ENCODE assay signal across 32 cellular contexts in the genomic region with DNA sequence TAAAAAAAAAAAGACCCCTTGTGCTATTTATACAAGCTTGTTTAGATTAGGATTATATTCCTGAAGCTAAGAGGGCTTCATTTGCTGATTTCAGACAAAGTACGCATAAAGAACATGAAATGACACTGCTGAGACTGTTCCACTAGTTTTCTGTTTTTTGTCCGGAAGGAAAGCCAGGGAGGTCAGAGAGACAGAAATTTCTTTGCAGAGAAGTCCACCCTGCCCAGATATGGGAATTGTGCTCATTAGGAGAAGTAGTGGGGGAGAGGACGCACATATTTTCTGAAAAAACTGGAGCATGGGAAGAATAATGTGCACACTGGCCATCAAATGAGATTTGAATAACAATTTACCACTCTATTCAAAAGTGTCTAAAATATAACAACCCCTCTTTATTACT.
"Had no signal": no experiment of that assay in that cellular context is flagged by ENCODE, and none has a peak within 500 bp of the region (broad histone marks: within the 10 kb centered on the region; RNA-seq: fewer than 3 reads in every experiment).

No MANE protein-coding gene starts in this region.

- DNase-seq: activated CD4-positive, alpha-beta memory T cell treated with anti-CD3 and anti-CD28 coated beads, Interleukin-2, amount 10 ng/mL, durations not matched to agents 7 days and 5 days; activated CD8-positive, alpha-beta memory T cell treated with anti-CD3 and anti-CD28 coated beads for 24 hours; activated CD8-positive, alpha-beta memory T cell treated with anti-CD3 and anti-CD28 coated beads, Interleukin-2, amount 10 ng/mL, durations not matched to agents 7 days and 5 days; activated CD8-positive, alpha-beta memory T cell treated with anti-CD3 and anti-CD28 coated beads, Interleukin-2, amount 50 U/mL, for 48 hours; activated effector memory CD4-positive, alpha-beta T cell treated with anti-CD3 and anti-CD28 coated beads, Interleukin-2, amount 50 U/mL, for 16 hours; activated naive CD4-positive, alpha-beta T cell; activated naive CD4-positive, alpha-beta T cell treated with anti-CD3 and anti-CD28 coated beads, Interleukin-2, amount 50 U/mL, for 16 hours; activated T-cell treated with anti-CD3 and anti-CD28 coated beads, Interleukin-2, amount 50 U/mL, for 48 hours; adrenal gland; body of pancreas; NCI-H1092 treated with DMSO at 0.1 percent for 48 hours; NCI-H1417; NCI-H146; NCI-H187; NCI-H2029 treated with DMSO at 0.1 percent for 48 hours; NCI-H2107; NCI-H2171; NCI-H510A; NCI-H526; NCI-H748 treated with DMSO at 0.1 percent for 48 hours; NK-92 treated with Interleukin-12 subunit alpha and Interleukin-12 subunit beta, amount 100 ng/mL, for 24 hours; PC-9; SIG-M5; T-helper 1 cell; T1000 had no signal

- H3K27me3 ChIP-seq: adrenal gland, body of pancreas, breast epithelium had no signal

- H2AFZ ChIP-seq: PC-9 had no signal

- H3K4me2 ChIP-seq: PC-9 had no signal

- ATAC-seq: activated CD8-positive, alpha-beta memory T cell treated with anti-CD3 and anti-CD28 coated beads, Interleukin-2, amount 10 ng/mL, durations not matched to agents 7 days and 5 days; body of pancreas; K562; Right ventricle myocardium inferior; SK-N-SH treated with all-trans-retinoic acid at 6 μM for 48 hours had no signal

- FAIRE-seq: astrocyte, K562, RCC 7860 had no signal

- H3K4me3 ChIP-seq: adrenal gland, body of pancreas, breast epithelium, K562, PC-9 had no signal

- H3K36me3 ChIP-seq: adrenal gland, breast epithelium had no signal

- H3K27ac ChIP-seq: body of pancreas, breast epithelium, PC-9, RWPE1 had no signal

- H3K4me3 Mint-ChIP-seq: activated CD4-positive, alpha-beta memory T cell treated with anti-CD3 and anti-CD28 coated beads, Interleukin-2, amount 10 ng/mL, durations not matched to agents 7 days and 5 days; activated CD8-positive, alpha-beta memory T cell treated with anti-CD3 and anti-CD28 coated beads, Interleukin-2, amount 10 ng/mL, durations not matched to agents 7 days and 5 days had no signal

- H3K9me3 ChIP-seq: adrenal gland, body of pancreas, breast epithelium had no signal

- H3K4me1 ChIP-seq: breast epithelium had no signal

- H3K36me3 Mint-ChIP-seq: activated CD8-positive, alpha-beta memory T cell treated with anti-CD3 and anti-CD28 coated beads, Interleukin-2, amount 10 ng/mL, durations not matched to agents 7 days and 5 days had no signal

- H3K27ac Mint-ChIP-seq: activated CD4-positive, alpha-beta memory T cell treated with anti-CD3 and anti-CD28 coated beads, Interleukin-2, amount 10 ng/mL, durations not matched to agents 7 days and 5 days; activated CD8-positive, alpha-beta memory T cell treated with anti-CD3 and anti-CD28 coated beads, Interleukin-2, amount 10 ng/mL, durations not matched to agents 7 days and 5 days had no signal

- H3K9me3 Mint-ChIP-seq: activated CD4-positive, alpha-beta memory T cell treated with anti-CD3 and anti-CD28 coated beads, Interleukin-2, amount 10 ng/mL, durations not matched to agents 7 days and 5 days had no signal
